In genomic region chr10:109474817-109475216, GRCh38 we compare ENCODE assay signal across 23 cellular contexts.
DNase-seq lines count a peak whose midpoint lies in the region; ATAC-seq, FAIRE-seq and TF ChIP-seq lines count a peak whose summit lies in the region.
"Had no signal": no experiment of that assay in that cellular context is flagged by ENCODE, and none has a peak within 500 bp of the region (broad histone marks: within the 10 kb centered on the region; RNA-seq: fewer than 3 reads in every experiment).

No MANE protein-coding gene starts in this region.

- POLR2A ChIA-PET in H1 (lab: Charles Lee; ENCODE audit: partially characterized antibody), result interaction anchor here (0.6 kb wide), 1 partner anchor 9 kb away, joined by 3 read pairs; no protein-coding TSS in a partner anchor

- H4K8ac ChIP-seq in H1 (ENCODE audit: extremely low read depth, insufficient read depth, low read length), result no peak overlapping the region
- no peak overlapping the region for H4K8ac ChIP-seq in neuronal stem cell (ENCODE audit: low read depth, low read length)

- peak; percentile 16 for DNase-seq in H7
- no peak for DNase-seq in H1 (ENCODE audit: low read depth in 1 of 2, low spot score in 2 of 2)
- peak; percentile 89 for DNase-seq in left kidney (ENCODE audit: low read depth, low spot score)
- peak; percentile 65 for DNase-seq in neuronal stem cell (ENCODE audit: low spot score)
- no peak for DNase-seq in kidney glomerular epithelial cell (lab: John Stamatoyannopoulos, UW)
- no peak for DNase-seq in RCC 7860 (ENCODE audit: low spot score)
- no peak for DNase-seq in urothelium cell line (ENCODE audit: low spot score)
- DNase-seq: CD8-positive, alpha-beta T cell; DND-41; GF-D8; GOT3; NCI-H187; NCI-H345; NCI-H526 treated with DMSO at 0.1 percent for 48 hours; NK-92 treated with Interleukin-12 subunit alpha and Interleukin-12 subunit beta, amount 100 ng/mL, for 24 hours had no signal

- H2AK5ac ChIP-seq in H1 (ENCODE audit: low read depth, low read length) (no peak overlapping the region), neuronal stem cell (ENCODE audit: low read depth, low read length) (no peak overlapping the region)

- TF ChIP-seq EP300 in H1 (IDR thresholded peaks at IDR 0.05; ENCODE audit: borderline replicate concordance in 1 of 2, low read depth in 2 of 2, low read length in 2 of 2), result no peak

- CTCF ChIA-PET in H1 (lab: Charles Lee; ENCODE audit: partially characterized antibody), result interaction anchor here (0.6 to 1.8 kb wide), 7 partner anchors 14 to 1974 kb away, joined by 3 to 6 read pairs (median 3); no protein-coding TSS in a partner anchor

- H3K14ac ChIP-seq in H1 (ENCODE audit: insufficient read length), result no peak overlapping the region
- H3K14ac ChIP-seq in neuronal stem cell (ENCODE audit: low read length), result no peak overlapping the region

- TF ChIP-seq POLR2A in H1 (IDR thresholded peaks at IDR 0.05; ENCODE audit: control extremely low read depth in 1 of 2, low read depth in 2 of 2, low read length in 2 of 2), result no peak

- no peaks in the 10 kb centered on the region for H4K20me1 ChIP-seq in H1 (replicated peaks in 1 of 2; ENCODE audit: control insufficient read depth in 1 of 2, insufficient read depth in 2 of 2, low read length in 2 of 2)
- H4K20me1 ChIP-seq: BLaER1 had no signal

- H3K23me2 ChIP-seq in H1 (ENCODE audit: low read depth, low read length), result no peaks in the 10 kb centered on the region

- H2AFZ ChIP-seq in H1 (ENCODE audit: low read length), result no peak overlapping the region
- H2AFZ ChIP-seq in neuronal stem cell (ENCODE audit: low read length), result no peak overlapping the region

- peak; percentile 13 for FAIRE-seq in H1 (lab: Jason Lieb, UNC)
- FAIRE-seq in RCC 7860 (lab: Jason Lieb, UNC), result no peak
- no peak for FAIRE-seq in urothelium cell line (lab: Jason Lieb, UNC)
- FAIRE-seq: A204.1, D721Med, GM12891, GM18507 had no signal

- H3K79me1 ChIP-seq in H1 (ENCODE audit: low read depth, low read length) (no peaks in the 10 kb centered on the region), neuronal stem cell (ENCODE audit: low read depth, low read length) (no peaks in the 10 kb centered on the region)

- TF ChIP-seq RAD21 in H1 (IDR thresholded peaks at IDR 0.05 in 1 of 2, conservative IDR thresholded peaks at IDR 0.05 in 1 of 2; ENCODE audit: low read depth in 2 of 2, low read length in 2 of 2), result no peak; a peak in 1 of 4 replicates

- H3K23ac ChIP-seq in H1 (ENCODE audit: insufficient read length) (no peak overlapping the region), neuronal stem cell (ENCODE audit: low read depth, low read length, poor library complexity) (no peak overlapping the region)

- H3K4ac ChIP-seq in H1 (replicated peaks; ENCODE audit: insufficient read length, low read depth, low read length), result no peak overlapping the region
- H3K4ac ChIP-seq in neuronal stem cell (ENCODE audit: low read length), result no peak overlapping the region

- H3K27ac ChIP-seq in H1 (ENCODE audit: low read depth, low read length) (no peak overlapping the region), neuronal stem cell (replicated peaks; ENCODE audit: low read length) (peak overlapping the region; percentile 93)
- H3K27ac ChIP-seq: BLaER1, KMS-11, RWPE1 had no signal

- no peak overlapping the region for H4K5ac ChIP-seq in H1 (ENCODE audit: insufficient read length, low read depth, low read length)

- H2BK20ac ChIP-seq in H1 (ENCODE audit: low read length), result no peak overlapping the region

- no peak overlapping the region for H3K9ac ChIP-seq in H1 (replicated peaks in 1 of 4; ENCODE audit: extremely low read depth in 1 of 4, low read depth in 3 of 4, low read length in 3 of 4)
- H3K9ac ChIP-seq in neuronal stem cell (ENCODE audit: low read depth, low read length, poor library complexity), result no peak overlapping the region
- H3K9ac ChIP-seq: BLaER1, KMS-11 had no signal

- ATAC-seq in GM18858 (IDR thresholded peaks at IDR 0.05; ENCODE audit: unreplicated experiment), result no peak
- ATAC-seq: CD8-positive, alpha-beta T cell had no signal

- no peaks in the 10 kb centered on the region for H3K79me2 ChIP-seq in H1 (ENCODE audit: control insufficient read depth in 1 of 2, insufficient read depth in 2 of 2, low read length in 2 of 2)

- H2BK15ac ChIP-seq in H1 (ENCODE audit: low read length) (no peak overlapping the region), neuronal stem cell (ENCODE audit: low read length) (no peak overlapping the region)

- H2BK5ac ChIP-seq in H1 (ENCODE audit: low read depth, low read length), result no peak overlapping the region
- no peak overlapping the region for H2BK5ac ChIP-seq in neuronal stem cell (ENCODE audit: low read length)

- H3K4me2 ChIP-seq in H1 (ENCODE audit: insufficient read depth in 1 of 2, low read depth in 2 of 2, low read length in 2 of 2) (no peak overlapping the region), neuronal stem cell (ENCODE audit: insufficient read depth, low read length, poor library complexity, severe bottlenecking) (no peak overlapping the region)
- H3K4me2 ChIP-seq: KMS-11 had no signal

- H2BK12ac ChIP-seq in H1 (ENCODE audit: low read depth, low read length) (no peak overlapping the region), neuronal stem cell (ENCODE audit: low read length) (no peak overlapping the region)

- H3K9me3 ChIP-seq in H1 (ENCODE audit: insufficient read depth in 2 of 2, low read depth in 1 of 2, low read length in 1 of 2), result no peaks in the 10 kb centered on the region
- no peaks in the 10 kb centered on the region for H3K9me3 ChIP-seq in neuronal stem cell (replicated peaks in 1 of 2; ENCODE audit: control insufficient read depth in 2 of 2, insufficient read depth in 1 of 2, low read depth in 1 of 2, low read length in 2 of 2)
- H3K9me3 ChIP-seq: BLaER1 had no signal

- H3K27me3 ChIP-seq in H7 (ENCODE audit: control insufficient read depth, insufficient read depth, low read length), result no peaks in the 10 kb centered on the region
- H3K27me3 ChIP-seq in H1 (replicated peaks in 1 of 4; ENCODE audit: control insufficient read depth in 3 of 4, extremely low read depth in 1 of 4, insufficient read depth in 3 of 4, low read length in 3 of 4), result no peaks in the 10 kb centered on the region
- no peaks in the 10 kb centered on the region for H3K27me3 ChIP-seq in neuronal stem cell (ENCODE audit: control insufficient read depth in 3 of 3, insufficient read depth in 3 of 3, low read depth in 1 of 3, low read length in 3 of 3)
- H3K27me3 ChIP-seq: BLaER1 had no signal

- H3K56ac ChIP-seq in H1 (replicated peaks; ENCODE audit: insufficient read length, low read depth, low read length), result no peak overlapping the region

- H3K18ac ChIP-seq in H1 (ENCODE audit: extremely low read depth, low read length), result no peak overlapping the region
- H3K18ac ChIP-seq in neuronal stem cell (ENCODE audit: low read length), result no peak overlapping the region

- H2BK120ac ChIP-seq in H1 (replicated peaks; ENCODE audit: low read depth, low read length) (no peak overlapping the region), neuronal stem cell (ENCODE audit: low read depth, low read length) (no peak overlapping the region)

- H3K4me3 ChIP-seq in H7 (ENCODE audit: insufficient read depth, low read depth, low read length) (no peak overlapping the region), H1 (ENCODE audit: extremely low read depth in 1 of 4, insufficient read depth in 2 of 4, low read depth in 3 of 4, low read length in 4 of 4) (no peak overlapping the region), neuronal stem cell (ENCODE audit: low read length in 2 of 2) (no peak overlapping the region)
- H3K4me3 ChIP-seq: BLaER1 had no signal

- no peak for TF ChIP-seq CTCF in H1 (IDR thresholded peaks at IDR 0.05; ENCODE audit: control extremely low read depth in 1 of 3, insufficient read depth in 1 of 3, low read depth in 1 of 3, low read length in 3 of 3)

- H3K36me3 ChIP-seq in H7 (replicated peaks; ENCODE audit: control insufficient read depth, insufficient read depth, low read length), result no peaks in the 10 kb centered on the region
- H3K36me3 ChIP-seq in H1 (ENCODE audit: control insufficient read depth in 2 of 4, insufficient read depth in 4 of 4, low read length in 3 of 4), result no peaks in the 10 kb centered on the region
- H3K36me3 ChIP-seq in neuronal stem cell (replicated peaks in 1 of 2; ENCODE audit: control insufficient read depth in 2 of 2, insufficient read depth in 2 of 2, low read length in 2 of 2), result no peaks in the 10 kb centered on the region
- H3K36me3 ChIP-seq: BLaER1 had no signal

- WGBS in H1 (ENCODE audit: extremely low coverage in 1 of 2, insufficient coverage in 1 of 2, insufficient read length in 1 of 2, insufficient replicate concordance in 2 of 2, low coverage in 1 of 2, low lambda C conversion rate in 2 of 2, missing lambda C conversion rate in 1 of 2), 2 experiments, result 80% methylated on average over 4 of the region's 4 CpGs; no CpG with 5 or more reads in 1 of the 2 experiments
- WGBS in neuronal stem cell (ENCODE audit: extremely low coverage in 2 of 2, insufficient read length in 2 of 2, insufficient replicate concordance in 1 of 2), 2 donors, result no CpG with 5 or more reads among the region's 4 CpGs

- no peak overlapping the region for H4K91ac ChIP-seq in H1 (replicated peaks; ENCODE audit: insufficient read length, low read length)
- no peak overlapping the region for H4K91ac ChIP-seq in neuronal stem cell (ENCODE audit: low read depth, low read length, poor library complexity)

- peaks cover 0 to 3% (median 0%) of the 10 kb centered on the region in 4 experiments; a peak in 2 of 7 replicates for H3K4me1 ChIP-seq in H1 (replicated peaks in 1 of 4; ENCODE audit: control insufficient read depth in 3 of 4, insufficient read depth in 4 of 4, low read length in 3 of 4)
- peaks cover 0 to 30% of the 10 kb centered on the region in 2 donors for H3K4me1 ChIP-seq in neuronal stem cell (ENCODE audit: control insufficient read depth in 2 of 2, insufficient read depth in 1 of 2, low read depth in 1 of 2, low read length in 2 of 2)

TF ChIP-seq in H1, 55 proteins besides CTCF, POLR2A, EP300 and RAD21 (continues in another document):
- TF ChIP-seq NRF1 (IDR thresholded peaks at IDR 0.05; ENCODE audit: low read depth, low read length) (no peak), EGR1 (IDR thresholded peaks at IDR 0.05; ENCODE audit: borderline replicate concordance, low read depth, low read length) (no peak), KDM5A (IDR thresholded peaks at IDR 0.05; ENCODE audit: low read length) (no peak), FOSL1 (IDR thresholded peaks at IDR 0.05; ENCODE audit: insufficient read depth, low read depth, low read length) (no peak), ATF3 (IDR thresholded peaks at IDR 0.05; ENCODE audit: insufficient read depth, low read depth, low read length) (no peak), RBBP5 (IDR thresholded peaks at IDR 0.05; ENCODE audit: borderline replicate concordance, low read depth, low read length) (no peak), MAX (IDR thresholded peaks at IDR 0.05) (0 out of 2 replicates have a peak, but pooled peaks have one; percentile 46)

Comparison
In these comparisons a context has a peak if more than half of its experiments do, and no peak if none do; other contexts are left out.
1. DNase-seq: peak in H7 (single experiment), left kidney (single experiment) and neuronal stem cell (single experiment); none in H1 (0 of 2), kidney glomerular epithelial cell (single experiment), RCC 7860 (single experiment) and urothelium cell line (single experiment).